17 cellular contexts compared by ENCODE assay signal in the genomic region with DNA sequence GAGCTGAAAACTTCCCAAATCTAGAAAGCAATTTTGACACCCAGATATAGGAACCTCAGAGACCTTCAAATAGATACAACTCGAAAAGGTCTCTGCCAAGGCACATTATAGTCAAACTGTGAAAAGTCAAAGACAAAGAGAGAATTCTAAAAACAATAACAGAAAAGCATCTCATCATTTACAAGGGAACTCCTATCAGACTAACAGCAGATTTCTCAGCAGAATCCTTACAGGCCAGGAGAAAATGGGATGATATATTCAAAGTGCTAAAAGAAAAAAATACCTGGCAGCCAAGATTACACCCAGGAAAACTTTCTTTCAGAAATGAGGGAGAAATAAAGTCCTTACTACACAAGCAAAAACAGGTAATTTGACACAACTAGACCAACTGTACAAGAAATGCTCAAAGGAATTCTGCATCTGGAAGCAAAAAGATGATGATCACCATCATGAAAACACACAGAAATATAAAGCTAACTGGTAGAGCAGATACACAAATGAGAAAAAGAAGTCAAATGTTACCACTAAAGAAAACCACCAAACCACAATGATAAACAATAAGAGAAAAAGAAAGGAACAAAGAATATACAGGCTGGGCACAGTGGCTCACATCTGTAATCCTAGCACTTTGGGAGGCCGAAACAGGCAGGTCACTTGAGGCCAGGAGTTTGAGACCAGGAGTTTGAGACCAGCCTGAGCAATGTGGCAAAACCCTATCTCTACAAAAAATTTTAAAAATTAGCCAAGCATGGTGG. TPM values are rescaled to one million over a fixed set of nuclear protein-coding genes. Genes with fewer than 3 reads are reported as not detected.
DNase-seq lines count a peak whose midpoint lies in the region; ATAC-seq and TF ChIP-seq lines count a peak whose summit lies in the region.
"Had no signal": no experiment of that assay in that cellular context is flagged by ENCODE, and none has a peak within 500 bp of the region (broad histone marks: within the 10 kb centered on the region; RNA-seq: fewer than 3 reads in every experiment).

No MANE protein-coding gene starts in this region.

- H2AK9ac ChIP-seq in IMR-90 (replicated peaks; ENCODE audit: low read depth, low read length, poor library complexity), result no peak overlapping the region

- H3K4ac ChIP-seq in IMR-90 (ENCODE audit: low read depth, low read length), result no peak overlapping the region

- H4K8ac ChIP-seq in IMR-90 (ENCODE audit: low read depth in 2 of 2, low read length in 2 of 2), result no peak overlapping the region

- no peak for DNase-seq in CD4-positive, CD25-positive, alpha-beta regulatory T cell
- peak; percentile 31 for DNase-seq in IMR-90
- no peak for DNase-seq in activated CD8-positive, alpha-beta T cell treated with anti-CD3 and anti-CD28 coated beads, Interleukin-2, amount 10 ng/mL, durations not matched to agents 7 days and 5 days
- peak; percentile 21 to 24 (median 22) for DNase-seq in immature natural killer cell
- no peak for DNase-seq in SKM-1 (lab: John Stamatoyannopoulos, UW; ENCODE audit: unreplicated experiment)
- no peak for DNase-seq in sciatic nerve (ENCODE audit: low spot score)
- no peak for DNase-seq in NCI-H1694 (lab: John Stamatoyannopoulos, UW)
- DNase-seq: adrenal gland; cerebellar nuclear complex; DMS53; mesendoderm; NCI-H1436; NCI-H446; right cardiac atrium; stimulated activated CD4-positive, alpha-beta T cell treated with anti-CD3 and anti-CD28 coated beads, Interleukin-2, amount 100 ng/mL, for 24 hours; tibial artery had no signal

- H3K4me1 Mint-ChIP-seq in CD4-positive, CD25-positive, alpha-beta regulatory T cell, result peaks cover 45 to 88% (median 58%) of the 10 kb centered on the region in 4 donors
- H3K4me1 Mint-ChIP-seq in activated CD8-positive, alpha-beta T cell treated with anti-CD3 and anti-CD28 coated beads, Interleukin-2, amount 10 ng/mL, durations not matched to agents 7 days and 5 days (ENCODE audit: low read depth), result peaks cover 43% of the 10 kb centered on the region
- peaks cover 73 to 91% of the 10 kb centered on the region in 2 donors for H3K4me1 Mint-ChIP-seq in immature natural killer cell

- H3K27ac ChIP-seq in CD4-positive, CD25-positive, alpha-beta regulatory T cell (ENCODE audit: insufficient read depth, low read length, poor library complexity, severe bottlenecking), result no peak overlapping the region
- no peak overlapping the region for H3K27ac ChIP-seq in IMR-90 (ENCODE audit: insufficient read depth, low read length)
- H3K27ac ChIP-seq: adrenal gland, tibial artery had no signal

- H3K27me3 Mint-ChIP-seq in CD4-positive, CD25-positive, alpha-beta regulatory T cell, result no peaks in the 10 kb centered on the region
- no peaks in the 10 kb centered on the region for H3K27me3 Mint-ChIP-seq in activated CD8-positive, alpha-beta T cell treated with anti-CD3 and anti-CD28 coated beads, Interleukin-2, amount 10 ng/mL, durations not matched to agents 7 days and 5 days (ENCODE audit: low read depth)
- H3K27me3 Mint-ChIP-seq in immature natural killer cell (ENCODE audit: low read depth in 3 of 3), result no peaks in the 10 kb centered on the region

- H3K4me2 ChIP-seq in IMR-90 (ENCODE audit: low read depth, low read length), result no peak overlapping the region

- no TSS peak for BruUV-seq in IMR-90 (replicated peaks; lab: Mats Ljungman, UMichigan)

- no peak overlapping the region for H2AK5ac ChIP-seq in IMR-90 (ENCODE audit: low read depth, low read length)

- no peak for TF ChIP-seq CTCF in IMR-90 (conservative IDR thresholded peaks at IDR 0.05; ENCODE audit: low read depth, low read length)

- H3K4me3 Mint-ChIP-seq in CD4-positive, CD25-positive, alpha-beta regulatory T cell, result peak overlapping the region in 2 of 4 donors; percentile 32 to 66
- peak overlapping the region; percentile 13 for H3K4me3 Mint-ChIP-seq in activated CD8-positive, alpha-beta T cell treated with anti-CD3 and anti-CD28 coated beads, Interleukin-2, amount 10 ng/mL, durations not matched to agents 7 days and 5 days
- H3K4me3 Mint-ChIP-seq in immature natural killer cell, result peak overlapping the region; percentile 57 to 81 (median 66)

- in situ Hi-C loops in IMR-90 (cut with MboI; ENCODE audit: low sequenced_read_pairs), result no loop called here

- no peak overlapping the region for H2BK5ac ChIP-seq in IMR-90 (ENCODE audit: low read depth, low read length, poor library complexity, severe bottlenecking)

- no peak overlapping the region for H3K9ac ChIP-seq in IMR-90 (ENCODE audit: low read depth, low read length)

- no peak overlapping the region for H2BK120ac ChIP-seq in IMR-90 (ENCODE audit: low read depth, low read length)

- intact Hi-C loops in IMR-90 (cut with micrococcal nuclease), result no loop called here
- intact Hi-C loops in sciatic nerve (cut with DNase I), result no loop called here

- H3K23ac ChIP-seq in IMR-90 (ENCODE audit: low read depth, low read length), result no peak overlapping the region

- H3K4me1 ChIP-seq in CD4-positive, CD25-positive, alpha-beta regulatory T cell (ENCODE audit: control insufficient read depth, insufficient read depth, low read length, poor library complexity, severe bottlenecking), result peaks cover 3% of the 10 kb centered on the region
- peaks cover 3% of the 10 kb centered on the region for H3K4me1 ChIP-seq in IMR-90 (ENCODE audit: control insufficient read depth, insufficient read depth, low read length)
- H3K4me1 ChIP-seq: adrenal gland had no signal

- no peak for ATAC-seq in CD4-positive, CD25-positive, alpha-beta regulatory T cell (ENCODE audit: low read depth in 2 of 2)
- ATAC-seq in IMR-90 (ENCODE audit: low read depth), result no peak
- no peak for ATAC-seq in activated CD8-positive, alpha-beta T cell treated with anti-CD3 and anti-CD28 coated beads, Interleukin-2, amount 10 ng/mL, durations not matched to agents 7 days and 5 days
- no peak for ATAC-seq in HG03571 (IDR thresholded peaks at IDR 0.05; ENCODE audit: unreplicated experiment)
- no peak for ATAC-seq in sciatic nerve
- ATAC-seq: right cardiac atrium had no signal

- no peak overlapping the region for H2BK20ac ChIP-seq in IMR-90 (ENCODE audit: low read depth, low read length)

- H2BK15ac ChIP-seq in IMR-90 (ENCODE audit: low read depth, low read length), result no peak overlapping the region

- POLR2A ChIA-PET in IMR-90 (lab: Charles Lee; ENCODE audit: unreplicated experiment), result no interaction called here
- POLR2A ChIA-PET in activated CD8-positive, alpha-beta T cell treated with anti-CD3 and anti-CD28 coated beads, Interleukin-2, amount 10 ng/mL, durations not matched to agents 7 days and 5 days (lab: Charles Lee), result interaction anchor here (1.1 kb wide), 1 partner anchor 49 kb away, joined by 3 read pairs; no protein-coding TSS in a partner anchor

- CTCF ChIA-PET in IMR-90 (lab: Yijun Ruan, JAX), result no interaction called here
- CTCF ChIA-PET in activated CD8-positive, alpha-beta T cell treated with anti-CD3 and anti-CD28 coated beads, Interleukin-2, amount 10 ng/mL, durations not matched to agents 7 days and 5 days (lab: Charles Lee), result no interaction called here

- peaks cover 7 to 24% of the 10 kb centered on the region in 2 experiments for H3K9me3 ChIP-seq in CD4-positive, CD25-positive, alpha-beta regulatory T cell (ENCODE audit: control insufficient read depth in 2 of 2, low read length in 2 of 2)
- H3K9me3 ChIP-seq in IMR-90 (ENCODE audit: control insufficient read depth, insufficient read depth, low read length), result peaks cover 3% of the 10 kb centered on the region
- H3K9me3 ChIP-seq: tibial artery had no signal

- H3K4me3 ChIP-seq in CD4-positive, CD25-positive, alpha-beta regulatory T cell (ENCODE audit: low read depth, low read length), result peak overlapping the region; percentile 2
- H3K4me3 ChIP-seq in IMR-90 (ENCODE audit: insufficient read depth, low read depth, low read length), result no peak overlapping the region
- H3K4me3 ChIP-seq: adrenal gland, tibial artery had no signal

- peaks cover 38 to 73% of the 10 kb centered on the region in 2 experiments for H3K79me1 ChIP-seq in IMR-90 (ENCODE audit: low read depth in 1 of 2, low read length in 2 of 2)

- TF ChIP-seq RAD21 in IMR-90 (IDR thresholded peaks at IDR 0.05; ENCODE audit: low read length), result no peak

- peak overlapping the region in 1 of 3 donors; percentile 15 for H3K27ac Mint-ChIP-seq in CD4-positive, CD25-positive, alpha-beta regulatory T cell
- H3K27ac Mint-ChIP-seq in activated CD8-positive, alpha-beta T cell treated with anti-CD3 and anti-CD28 coated beads, Interleukin-2, amount 10 ng/mL, durations not matched to agents 7 days and 5 days, result peak overlapping the region; percentile 77
- peak overlapping the region; percentile 55 to 91 (median 75) for H3K27ac Mint-ChIP-seq in immature natural killer cell

- H2AFZ ChIP-seq in IMR-90 (replicated peaks; ENCODE audit: low read length, poor library complexity), result no peak overlapping the region

- H3K9me1 ChIP-seq in IMR-90 (ENCODE audit: insufficient read depth, low read length), result peaks cover 13% of the 10 kb centered on the region; the same call in 1 of the 2 replicates

- no peak for TF ChIP-seq POLR2A in IMR-90 (IDR thresholded peaks at IDR 0.05; ENCODE audit: low read depth, low read length)

- peaks cover 0 to 20% (median 4%) of the 10 kb centered on the region in 7 donors for H3K9me3 Mint-ChIP-seq in CD4-positive, CD25-positive, alpha-beta regulatory T cell
- peaks cover 41% of the 10 kb centered on the region for H3K9me3 Mint-ChIP-seq in activated CD8-positive, alpha-beta T cell treated with anti-CD3 and anti-CD28 coated beads, Interleukin-2, amount 10 ng/mL, durations not matched to agents 7 days and 5 days (ENCODE audit: insufficient read depth)
- H3K9me3 Mint-ChIP-seq in immature natural killer cell, result peaks cover 0 to 6% (median under 1%) of the 10 kb centered on the region in 6 donors

- no peak overlapping the region for H3K18ac ChIP-seq in IMR-90 (ENCODE audit: low read depth, low read length)

- H3K36me3 Mint-ChIP-seq in CD4-positive, CD25-positive, alpha-beta regulatory T cell, result peaks cover 45% of the 10 kb centered on the region
- H3K36me3 Mint-ChIP-seq in activated CD8-positive, alpha-beta T cell treated with anti-CD3 and anti-CD28 coated beads, Interleukin-2, amount 10 ng/mL, durations not matched to agents 7 days and 5 days (ENCODE audit: low read depth), result peaks cover 71% of the 10 kb centered on the region
- H3K36me3 Mint-ChIP-seq in immature natural killer cell, result peaks cover 9 to 29% (median 28%) of the 10 kb centered on the region in 3 donors

- H3K14ac ChIP-seq in IMR-90 (replicated peaks; ENCODE audit: low read depth, low read length), result no peak overlapping the region

- H4K5ac ChIP-seq in IMR-90 (ENCODE audit: low read depth, low read length), result no peak overlapping the region

- no peaks in the 10 kb centered on the region for H3K27me3 ChIP-seq in CD4-positive, CD25-positive, alpha-beta regulatory T cell (ENCODE audit: control insufficient read depth, insufficient read depth, low read length)
- no peaks in the 10 kb centered on the region for H3K27me3 ChIP-seq in IMR-90 (ENCODE audit: control insufficient read depth, insufficient read depth, low read length)
- H3K27me3 ChIP-seq: adrenal gland, tibial artery had no signal

- H4K20me1 ChIP-seq in IMR-90 (ENCODE audit: insufficient read depth, low read length), result peaks cover 62% of the 10 kb centered on the region

- no peak overlapping the region for H3K56ac ChIP-seq in IMR-90 (ENCODE audit: extremely low read depth, insufficient read depth, low read length)

- no CpG with 5 or more reads among the region's 2 CpGs for WGBS in IMR-90 (ENCODE audit: extremely low coverage in 2 of 2, insufficient read length in 1 of 2), 2 experiments

- dilution Hi-C loops in IMR-90 (cut with HindIII; ENCODE audit: low sequenced_read_pairs, unreplicated experiment), result no loop called here

- H3K36me3 ChIP-seq in CD4-positive, CD25-positive, alpha-beta regulatory T cell (ENCODE audit: control insufficient read depth, insufficient read depth, low read length), result peaks cover 15% of the 10 kb centered on the region
- H3K36me3 ChIP-seq in IMR-90 (ENCODE audit: control insufficient read depth, insufficient read depth, low read length), result peaks cover 6% of the 10 kb centered on the region; the same call in 1 of the 2 replicates
- H3K36me3 ChIP-seq: adrenal gland had no signal

- no peak overlapping the region for H4K91ac ChIP-seq in IMR-90 (ENCODE audit: insufficient read depth, low read depth, low read length)

RNA-seq across cellular contexts. Expression of gene ADAM10, which starts 50.4 kb away (rescaled TPM):
- total RNA-seq in CD4-positive, CD25-positive, alpha-beta regulatory T cell, result 156 TPM
- polyA plus RNA-seq in CD4-positive, CD25-positive, alpha-beta regulatory T cell, result 100 to 1,000 TPM; 149 to 183 (median 153) TPM
- 185 and 217 TPM in 2 replicates for total RNA-seq in IMR-90 (2012; rRNA removed)
- 90.4 and 110 TPM in 2 replicates for polyA plus RNA-seq in IMR-90 (2012; rRNA removed)
- 47.3 and 49.4 TPM in 2 replicates for polyA plus RNA-seq in IMR-90 (2012; cell fraction: cytosol; rRNA removed)
- polyA plus RNA-seq in IMR-90 (2012; cell fraction: nucleus; rRNA removed; ENCODE audit: low replicate concordance), result 11.6 and 52.2 TPM in 2 replicates
- total RNA-seq in activated CD8-positive, alpha-beta T cell treated with anti-CD3 and anti-CD28 coated beads, Interleukin-2, amount 10 ng/mL, durations not matched to agents 7 days and 5 days, result 100 to 1,000 TPM; 133 to 135 TPM
- 100 to 1,000 TPM; 136 to 314 (median 192) TPM for polyA plus RNA-seq in immature natural killer cell
- total RNA-seq in sciatic nerve, result 273 TPM

Comparison
In these comparisons a context has a peak if more than half of its experiments do, and no peak if none do; other contexts are left out.
1. DNase-seq: peak in IMR-90 (single experiment) and immature natural killer cell (3 of 3); none in CD4-positive, CD25-positive, alpha-beta regulatory T cell (0 of 3), activated CD8-positive, alpha-beta T cell treated with anti-CD3 and anti-CD28 coated beads, Interleukin-2, amount 10 ng/mL, durations not matched to agents 7 days and 5 days (single experiment), SKM-1 (single experiment), sciatic nerve (single experiment) and NCI-H1694 (single experiment).